ENCODE assay signal across 25 cellular contexts in genomic region chr1:206945779-206946178, GRCh38. TPM values are rescaled to one million over a fixed set of nuclear protein-coding genes. Genes with fewer than 3 reads are reported as not detected.
DNase-seq lines count a peak whose midpoint lies in the region; ATAC-seq and TF ChIP-seq lines count a peak whose summit lies in the region.
"Had no signal": no experiment of that assay in that cellular context is flagged by ENCODE, and none has a peak within 500 bp of the region (broad histone marks: within the 10 kb centered on the region; RNA-seq: fewer than 3 reads in every experiment).

No MANE protein-coding gene starts in this region.

- H3K4me2 ChIP-seq in mammary epithelial cell (ENCODE audit: insufficient read depth, low read depth, low read length): no peak overlapping the region
- H3K4me2 ChIP-seq: KMS-11 had no signal

- no TSS peak for BruUV-seq in mammary epithelial cell (replicated peaks; lab: Mats Ljungman, UMichigan)

- dilution Hi-C loops in mammary epithelial cell (cut with HindIII; ENCODE audit: low sequenced_read_pairs): no loop called here

- H3K9ac ChIP-seq in mammary epithelial cell (ENCODE audit: insufficient read depth, low read length) (no peak overlapping the region), rectal smooth muscle tissue (ENCODE audit: low read length) (peak overlapping the region; percentile 38)
- H3K9ac ChIP-seq: KMS-11 had no signal

- DNase-seq in breast epithelium (ENCODE audit: low spot score in 2 of 2) (no peak), mammary epithelial cell (no peak), lower lobe of right lung (no peak), ovary (no peak), LoVo (ENCODE audit: low spot score) (no peak), left ventricle myocardium superior (no peak), amniotic stem cell (lab: John Stamatoyannopoulos, UW) (no peak)
- DNase-seq: AML-193; C1 segment of cervical spinal cord; CD8-positive, alpha-beta T cell; NCI-H1694; NCI-H2081; NCI-H2171; NCI-H524 treated with DMSO at 0.1 percent for 48 hours; NCI-H82; SJCRH30 had no signal

- TF ChIP-seq POLR2A in breast epithelium (IDR thresholded peaks at IDR 0.05) (no peak), ovary (IDR thresholded peaks at IDR 0.05) (no peak)

- CTCF ChIA-PET in mammary epithelial cell (lab: Charles Lee; ENCODE audit: low non-redundant PET): no interaction called here

- H3K79me2 ChIP-seq in mammary epithelial cell (ENCODE audit: insufficient read depth, low read length): no peaks in the 10 kb centered on the region

- no peaks in the 10 kb centered on the region for H3K4me1 ChIP-seq in breast epithelium
- no peaks in the 10 kb centered on the region for H3K4me1 ChIP-seq in mammary epithelial cell (ENCODE audit: insufficient read depth, low read length)
- H3K4me1 ChIP-seq in lower lobe of right lung: peaks cover 6% of the 10 kb centered on the region
- no peaks in the 10 kb centered on the region for H3K4me1 ChIP-seq in rectal smooth muscle tissue (ENCODE audit: control insufficient read depth, insufficient read depth, low read length)
- no peaks in the 10 kb centered on the region for H3K4me1 ChIP-seq in ovary (ENCODE audit: insufficient read depth)
- H3K4me1 ChIP-seq: SJCRH30 had no signal

- no peaks in the 10 kb centered on the region for H4K20me1 ChIP-seq in mammary epithelial cell (ENCODE audit: insufficient read depth, low read length)

- no peak for ATAC-seq in lower lobe of right lung
- ATAC-seq in left ventricle myocardium superior: no peak
- ATAC-seq: CD8-positive, alpha-beta T cell; HCT116 had no signal

- H3K27ac ChIP-seq in breast epithelium (peak overlapping the region; percentile 64 to 78), mammary epithelial cell (ENCODE audit: insufficient read depth, low read depth, low read length) (no peak overlapping the region), lower lobe of right lung (peak overlapping the region; percentile 56), rectal smooth muscle tissue (ENCODE audit: low read depth, low read length) (no peak overlapping the region), ovary (no peak overlapping the region)
- H3K27ac ChIP-seq: 22Rv1, HL-60, KMS-11, SJCRH30 had no signal

- 93% methylated on average over 4 of the region's 4 CpGs for WGBS in mammary epithelial cell (ENCODE audit: low coverage, missing lambda C conversion rate)
- WGBS in ovary, 3 donors: 84 to 86% (median 84%) methylated on average over 4 of the region's 4 CpGs

- no peaks in the 10 kb centered on the region for H3K27me3 ChIP-seq in breast epithelium
- no peaks in the 10 kb centered on the region for H3K27me3 ChIP-seq in mammary epithelial cell (ENCODE audit: insufficient read depth, low read length)
- H3K27me3 ChIP-seq in lower lobe of right lung (ENCODE audit: low read depth): peaks cover 5% of the 10 kb centered on the region
- H3K27me3 ChIP-seq in rectal smooth muscle tissue (ENCODE audit: control insufficient read depth, insufficient read depth, low read length): no peaks in the 10 kb centered on the region
- no peaks in the 10 kb centered on the region for H3K27me3 ChIP-seq in ovary

- TF ChIP-seq EP300 in ovary (IDR thresholded peaks at IDR 0.05): no peak

- H2AFZ ChIP-seq in mammary epithelial cell (ENCODE audit: low read depth, low read length): no peak overlapping the region

- in situ Hi-C loops in mammary epithelial cell (cut with MboI; ENCODE audit: low sequenced_read_pairs in 2 of 2): no loop called here

- intact Hi-C loops in breast epithelium (cut with DNase I; ENCODE audit: low total_unique reads): no loop called here
- intact Hi-C loops in mammary epithelial cell (cut with micrococcal nuclease): no loop called here
- intact Hi-C loops in lower lobe of right lung (cut with DNase I): no loop called here
- intact Hi-C loops in ovary (cut with DNase I): no loop called here
- intact Hi-C loops in left ventricle myocardium superior (cut with micrococcal nuclease): no loop called here

- H3K36me3 ChIP-seq in breast epithelium (no peaks in the 10 kb centered on the region), mammary epithelial cell (ENCODE audit: insufficient read depth, low read length) (no peaks in the 10 kb centered on the region), lower lobe of right lung (no peaks in the 10 kb centered on the region), rectal smooth muscle tissue (ENCODE audit: control insufficient read depth, insufficient read depth, low read length) (peaks cover 3% of the 10 kb centered on the region), ovary (no peaks in the 10 kb centered on the region)
- H3K36me3 ChIP-seq: SJCRH30 had no signal

- peak overlapping the region in 2 of 3 donors; percentile 35 to 41 for H3K4me3 ChIP-seq in breast epithelium
- no peak overlapping the region for H3K4me3 ChIP-seq in mammary epithelial cell (replicated peaks in 1 of 3; ENCODE audit: insufficient read depth in 1 of 3, low read depth in 2 of 3, low read length in 3 of 3)
- peak overlapping the region; percentile 50 for H3K4me3 ChIP-seq in lower lobe of right lung
- H3K4me3 ChIP-seq in rectal smooth muscle tissue (ENCODE audit: low read length): peak overlapping the region; percentile 70
- H3K4me3 ChIP-seq in ovary: no peak overlapping the region
- H3K4me3 ChIP-seq: SJCRH30 had no signal

- H3K9me3 ChIP-seq in breast epithelium: no peaks in the 10 kb centered on the region
- H3K9me3 ChIP-seq in mammary epithelial cell (replicated peaks; ENCODE audit: insufficient read depth, low read length): no peaks in the 10 kb centered on the region
- no peaks in the 10 kb centered on the region for H3K9me3 ChIP-seq in lower lobe of right lung
- H3K9me3 ChIP-seq in ovary: no peaks in the 10 kb centered on the region

- no peak for TF ChIP-seq CTCF in breast epithelium (IDR thresholded peaks at IDR 0.05)
- TF ChIP-seq CTCF in mammary epithelial cell (conservative IDR thresholded peaks at IDR 0.05 in 1 of 2, IDR thresholded peaks at IDR 0.05 in 1 of 2; ENCODE audit: extremely low read depth in 1 of 2, insufficient read depth in 1 of 2, low read depth in 1 of 2, low read length in 2 of 2): no peak
- no peak for TF ChIP-seq CTCF in lower lobe of right lung (IDR thresholded peaks at IDR 0.05)
- no peak for TF ChIP-seq CTCF in ovary (IDR thresholded peaks at IDR 0.05)

RNA-seq across cellular contexts. Expression of gene PIGR, which starts 0.5 kb away (rescaled TPM):
- total RNA-seq in breast epithelium: 100 to 1,000 TPM in 2 of 3 donors, under 1 TPM in 1; 0.16 to 205 (median 123) TPM
- 10 to 100 TPM in 1 of 2 donors, not detected in 1; 10.7 TPM for total RNA-seq in mammary epithelial cell
- polyA plus RNA-seq in mammary epithelial cell: 0.03 TPM
- 1.4 TPM for polyA minus RNA-seq in mammary epithelial cell
- total RNA-seq in lower lobe of right lung: 813 TPM
- 1 to 10 TPM in 3 of 7 donors, under 1 TPM in 3, not detected in 1; 0.10 to 5.3 (median 1.2) TPM for total RNA-seq in ovary
- under 1 TPM; 0.04 to 0.07 TPM for polyA plus RNA-seq in ovary
- total RNA-seq in left ventricle myocardium superior: not detected
- total RNA-seq: CD8-positive, alpha-beta T cell; Daoy; H1; SJCRH30 had no signal
- polyA plus RNA-seq: H1 had no signal

RNA-seq across cellular contexts. Expression of gene FCMR, which starts 24.0 kb away (rescaled TPM):
- total RNA-seq in breast epithelium: 10 to 100 TPM in 1 of 3 donors, 1 to 10 TPM in 2; 1.1 to 11.0 (median 3.3) TPM
- total RNA-seq in mammary epithelial cell: 1 to 10 TPM; 1.2 to 5.0 TPM
- polyA plus RNA-seq in mammary epithelial cell: 5.4 TPM
- polyA minus RNA-seq in mammary epithelial cell: not detected
- 6.8 TPM for total RNA-seq in lower lobe of right lung
- total RNA-seq in ovary: 1 to 10 TPM in 4 of 7 donors, under 1 TPM in 3; 0.38 to 8.4 (median 1.6) TPM
- polyA plus RNA-seq in ovary: 1 to 10 TPM; 2.6 to 6.5 TPM
- total RNA-seq in left ventricle myocardium superior: 6.2 TPM
- total RNA-seq: H1, SJCRH30 had no signal

RNA-seq across cellular contexts. Expression of gene FCAMR, which starts 24.5 kb away (rescaled TPM):
- total RNA-seq in breast epithelium: not detected
- total RNA-seq in mammary epithelial cell: not detected
- polyA plus RNA-seq in mammary epithelial cell: not detected
- not detected for polyA minus RNA-seq in mammary epithelial cell
- total RNA-seq in lower lobe of right lung: not detected
- total RNA-seq in ovary: not detected
- polyA plus RNA-seq in ovary: not detected
- total RNA-seq in left ventricle myocardium superior: not detected
- total RNA-seq: CD8-positive, alpha-beta T cell; Daoy; H1; OCI-LY7; SJCRH30 had no signal
- polyA plus RNA-seq: H1 had no signal

RNA-seq across cellular contexts. Expression of gene IL24, which starts 48.5 kb away (rescaled TPM):
- under 1 TPM in 1 of 3 donors, not detected in 2; 0.59 TPM for total RNA-seq in breast epithelium
- total RNA-seq in mammary epithelial cell: not detected
- polyA plus RNA-seq in mammary epithelial cell: 0.09 TPM
- not detected for polyA minus RNA-seq in mammary epithelial cell
- not detected for total RNA-seq in lower lobe of right lung
- total RNA-seq in ovary: 1 to 10 TPM in 1 of 7 donors, under 1 TPM in 1, not detected in 5; 0.72 to 1.8 TPM
- polyA plus RNA-seq in ovary: under 1 TPM in 1 of 2 donors, not detected in 1; 0.10 TPM
- not detected for total RNA-seq in left ventricle myocardium superior
- total RNA-seq: CD8-positive, alpha-beta T cell; H1; HT-29; OCI-LY7; SJCRH30 had no signal
- polyA plus RNA-seq: H1 had no signal

Comparison
In these comparisons a context has a peak if more than half of its experiments do, and no peak if none do; other contexts are left out.
1. H3K27ac ChIP-seq: peak in breast epithelium (2 of 2) and lower lobe of right lung (single experiment); none in mammary epithelial cell (single experiment), rectal smooth muscle tissue (single experiment) and ovary (0 of 2).
2. H3K4me3 ChIP-seq: peak in breast epithelium (2 of 3), lower lobe of right lung (single experiment) and rectal smooth muscle tissue (single experiment); none in mammary epithelial cell (0 of 3) and ovary (single experiment).